Comparison of ENCODE assay signal across 7 cellular contexts in the genomic region with DNA sequence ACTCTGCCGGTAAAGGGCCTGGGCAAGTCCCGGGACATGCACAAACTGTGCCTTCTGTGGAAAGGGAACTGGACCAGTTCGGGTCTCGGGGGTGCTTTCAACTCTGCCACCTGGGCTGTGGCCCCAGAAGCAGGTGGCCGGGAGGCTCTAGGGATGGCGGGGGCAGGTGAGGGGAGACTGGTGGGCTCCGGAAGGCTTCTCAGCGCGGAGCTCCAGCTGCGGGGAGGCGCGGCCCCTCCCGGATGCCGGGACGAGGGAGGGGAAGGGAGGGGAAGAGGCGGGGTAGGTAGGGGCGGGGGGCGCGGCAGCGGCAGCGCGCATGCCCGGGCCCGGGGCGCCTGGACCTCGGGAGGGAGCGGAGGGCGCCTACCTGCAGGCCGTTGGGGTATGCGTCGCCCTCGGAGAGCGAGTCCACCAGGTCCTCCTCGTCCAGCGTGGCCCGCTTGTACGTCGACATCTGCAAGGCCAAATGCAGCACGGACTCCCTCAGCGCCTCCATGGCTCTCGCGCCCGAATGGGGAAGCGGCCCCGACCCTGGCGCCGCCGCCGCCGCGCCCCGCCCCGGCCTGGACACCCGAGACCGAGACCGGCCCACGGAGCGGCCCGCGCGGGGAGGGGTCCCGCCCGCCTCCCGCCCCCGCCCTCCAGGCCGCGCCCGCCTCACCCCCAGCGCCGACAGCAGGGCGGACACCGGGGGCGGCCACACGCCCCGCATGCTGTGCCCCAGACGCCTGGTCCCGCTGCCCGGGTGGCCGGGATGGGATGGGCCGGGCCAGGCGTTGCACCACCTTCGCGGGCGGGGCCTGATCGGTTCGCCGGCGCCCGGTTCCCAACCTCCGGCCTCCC. TPM values are rescaled to one million over a fixed set of nuclear protein-coding genes. Genes with fewer than 3 reads are reported as not detected.
A peak's percentile ranks its signal among the peaks of the same experiment; 100 is the strongest.
DNase-seq lines count a peak whose midpoint lies in the region; ATAC-seq and TF ChIP-seq lines count a peak whose summit lies in the region.

A gene (minus strand): TSS at position 764 of the 846 bp plus-strand sequence. CDS start 49 bp downstream, at position 715.

- H3K27ac Mint-ChIP-seq in activated naive CD8-positive, alpha-beta T cell treated with anti-CD3 and anti-CD28 coated beads, Interleukin-2, amount 50 U/mL, for 24 hours = peak within 1 kb of the TSS; percentile 99

- intact Hi-C loops in left ventricle myocardium superior (cut with micrococcal nuclease) = no loop called here

- H3K4me1 ChIP-seq in RWPE2 (ENCODE audit: insufficient read depth, poor library complexity, severe bottlenecking) = peaks cover 9% of the 10 kb centered on the region

- ATAC-seq in RWPE2 (ENCODE audit: low read depth) (peak; percentile 71), left ventricle myocardium superior (peak; percentile 61), HG03457 (IDR thresholded peaks at IDR 0.05; ENCODE audit: unreplicated experiment) (no peak)
- no peak for ATAC-seq in activated naive CD8-positive, alpha-beta T cell treated with anti-CD3 and anti-CD28 coated beads, Interleukin-2, amount 50 U/mL, for 24 hours

- no peaks in the 10 kb centered on the region for H3K9me3 ChIP-seq in RWPE2 (ENCODE audit: severe bottlenecking)

- peak within 1 kb of the TSS; percentile 82 for H3K4me3 ChIP-seq in H7 (ENCODE audit: insufficient read depth, low read depth, low read length)
- H3K4me3 ChIP-seq in RWPE2 (ENCODE audit: severe bottlenecking) = peak within 1 kb of the TSS; percentile 66

- H3K4me3 Mint-ChIP-seq in activated naive CD8-positive, alpha-beta T cell treated with anti-CD3 and anti-CD28 coated beads, Interleukin-2, amount 50 U/mL, for 24 hours = peak within 1 kb of the TSS; percentile 88

- DNase-seq in H7 (peak; percentile 99), RWPE2 (ENCODE audit: low spot score) (no peak), left ventricle myocardium superior (peak; percentile 77), retina (peak; percentile 58), OCI-M1 (lab: John Stamatoyannopoulos, UW) (no peak)
- DNase-seq in activated naive CD8-positive, alpha-beta T cell treated with anti-CD3 and anti-CD28 coated beads, Interleukin-2, amount 50 U/mL, for 24 hours = peak; percentile 52

- H3K36me3 Mint-ChIP-seq in activated naive CD8-positive, alpha-beta T cell treated with anti-CD3 and anti-CD28 coated beads, Interleukin-2, amount 50 U/mL, for 24 hours (ENCODE audit: low read depth) = peaks cover 36% of the 10 kb centered on the region

- peak within 1 kb of the TSS; percentile 39 for H3K27ac ChIP-seq in RWPE2 (ENCODE audit: poor library complexity, severe bottlenecking)

- H3K9me3 Mint-ChIP-seq in activated naive CD8-positive, alpha-beta T cell treated with anti-CD3 and anti-CD28 coated beads, Interleukin-2, amount 50 U/mL, for 24 hours = no peaks in the 10 kb centered on the region

- H3K27me3 ChIP-seq in H7 (ENCODE audit: control insufficient read depth, insufficient read depth, low read length) (no peaks in the 10 kb centered on the region), RWPE2 (ENCODE audit: insufficient read depth, poor library complexity, severe bottlenecking) (no peaks in the 10 kb centered on the region)

- peaks cover 72% of the 10 kb centered on the region for H3K4me1 Mint-ChIP-seq in activated naive CD8-positive, alpha-beta T cell treated with anti-CD3 and anti-CD28 coated beads, Interleukin-2, amount 50 U/mL, for 24 hours

- no peaks in the 10 kb centered on the region for H3K27me3 Mint-ChIP-seq in activated naive CD8-positive, alpha-beta T cell treated with anti-CD3 and anti-CD28 coated beads, Interleukin-2, amount 50 U/mL, for 24 hours

- H3K36me3 ChIP-seq in H7 (replicated peaks; ENCODE audit: control insufficient read depth, insufficient read depth, low read length) = no peaks in the 10 kb centered on the region
- no peaks in the 10 kb centered on the region for H3K36me3 ChIP-seq in RWPE2 (ENCODE audit: low read depth)

- no peak for TF ChIP-seq CTCF in RWPE2 (IDR thresholded peaks at IDR 0.05; ENCODE audit: poor library complexity, severe bottlenecking)

RNA-seq across cellular contexts. Expression of the gene that starts here (rescaled TPM):
- total RNA-seq in H7 (2014; rRNA removed; shearing (Covaris generic)) = 46.4 and 53.8 TPM in 2 replicates
- total RNA-seq in left ventricle myocardium superior = 43.3 TPM

Comparison
In these comparisons a context has a peak if more than half of its experiments do, and no peak if none do; other contexts are left out.
1. DNase-seq: peak in H7 (single experiment), activated naive CD8-positive, alpha-beta T cell treated with anti-CD3 and anti-CD28 coated beads, Interleukin-2, amount 50 U/mL, for 24 hours (single experiment), left ventricle myocardium superior (single experiment) and retina (single experiment); none in RWPE2 (single experiment) and OCI-M1 (single experiment).
2. ATAC-seq: peak in RWPE2 (single experiment) and left ventricle myocardium superior (single experiment); none in activated naive CD8-positive, alpha-beta T cell treated with anti-CD3 and anti-CD28 coated beads, Interleukin-2, amount 50 U/mL, for 24 hours (single experiment) and HG03457 (single experiment).